Comparison of ENCODE assay signal across 10 cellular contexts in genomic region chr1:201708085-201708512, GRCh38.
A peak's percentile ranks its signal among the peaks of the same experiment; 100 is the strongest.
DNase-seq lines count a peak whose midpoint lies in the region; ATAC-seq and TF ChIP-seq lines count a peak whose summit lies in the region.
"Had no signal": no experiment of that assay in that cellular context is flagged by ENCODE, and none has a peak within 500 bp of the region (broad histone marks: within the 10 kb centered on the region; RNA-seq: fewer than 3 reads in every experiment).

No MANE protein-coding gene starts in this region.

- H3K4me1 Mint-ChIP-seq in MCF 10A (ENCODE audit: insufficient read depth, unreplicated experiment) (peaks cover 43% of the 10 kb centered on the region), GM23338 (peaks cover 33% of the 10 kb centered on the region; the same call in 2 of the 3 replicates)
- H3K4me1 Mint-ChIP-seq: CD4-positive, alpha-beta memory T cell; central memory CD8-positive, alpha-beta T cell had no signal

- peak; percentile 5 for ATAC-seq in upper lobe of right lung
- ATAC-seq in HG03457 (IDR thresholded peaks at IDR 0.05; ENCODE audit: unreplicated experiment): no peak
- ATAC-seq in GM23338: no peak

- H3K9me2 ChIP-seq in GM23338 (ENCODE audit: insufficient read depth): no peaks in the 10 kb centered on the region

- in situ Hi-C loops in mammary epithelial cell (cut with MboI; ENCODE audit: low sequenced_read_pairs in 2 of 2): loop anchor here in 1 of 2 donors (5.0 kb wide), 1 partner anchor 151 kb away; no protein-coding TSS in a partner anchor

- TF ChIP-seq CTCF in MCF 10A (IDR thresholded peaks at IDR 0.05; ENCODE audit: unreplicated experiment): no peak
- TF ChIP-seq CTCF in mammary epithelial cell (conservative IDR thresholded peaks at IDR 0.05 in 1 of 2, IDR thresholded peaks at IDR 0.05 in 1 of 2; ENCODE audit: extremely low read depth in 1 of 2, insufficient read depth in 1 of 2, low read depth in 1 of 2, low read length in 2 of 2): no peak
- no peak for TF ChIP-seq CTCF in upper lobe of right lung (IDR thresholded peaks at IDR 0.05)
- TF ChIP-seq CTCF in GM23338 (conservative IDR thresholded peaks at IDR 0.05; ENCODE audit: low read depth in 2 of 2): no peak
- TF ChIP-seq CTCF in GM10266 (IDR thresholded peaks at IDR 0.05; ENCODE audit: control insufficient read depth, insufficient read depth, low read depth, missing control alignments): no peak

- no TSS peak for BruUV-seq in MCF 10A (replicated peaks; lab: Mats Ljungman, UMichigan)
- BruUV-seq in mammary epithelial cell (replicated peaks; lab: Mats Ljungman, UMichigan): no TSS peak

- intact Hi-C loops in MCF 10A (cut with micrococcal nuclease) (loop anchor here (2.0 to 10.0 kb wide), 2 partner anchors 263 to 265 kb away; no protein-coding TSS in a partner anchor), mammary epithelial cell (cut with micrococcal nuclease) (loop anchor here (2.0 kb wide), 1 partner anchor 265 kb away; no protein-coding TSS in a partner anchor), upper lobe of right lung (cut with DNase I) (no loop called here)

- H3K4me3 ChIP-seq in mammary epithelial cell (replicated peaks in 1 of 3; ENCODE audit: insufficient read depth in 1 of 3, low read depth in 2 of 3, low read length in 3 of 3) (no peak overlapping the region), upper lobe of right lung (no peak overlapping the region), GM23338 (no peak overlapping the region)

- H3K4me2 ChIP-seq in mammary epithelial cell (ENCODE audit: insufficient read depth, low read depth, low read length): no peak overlapping the region
- no peak overlapping the region for H3K4me2 ChIP-seq in GM23338

- dilution Hi-C loops in mammary epithelial cell (cut with HindIII; ENCODE audit: low sequenced_read_pairs): no loop called here

- no peak overlapping the region for H2AFZ ChIP-seq in mammary epithelial cell (ENCODE audit: low read depth, low read length)
- H2AFZ ChIP-seq in GM23338: no peak overlapping the region

- H3F3A ChIP-seq in GM23338 (replicated peaks; ENCODE audit: low read depth): no peaks in the 10 kb centered on the region; the same call in 1 of the 2 replicates

- no peak overlapping the region for H3K4me3 Mint-ChIP-seq in MCF 10A (ENCODE audit: unreplicated experiment)
- no peak overlapping the region for H3K4me3 Mint-ChIP-seq in GM23338
- H3K4me3 Mint-ChIP-seq: CD4-positive, alpha-beta memory T cell; central memory CD8-positive, alpha-beta T cell had no signal

- H3K4me1 ChIP-seq in mammary epithelial cell (ENCODE audit: insufficient read depth, low read length) (peaks cover 31% of the 10 kb centered on the region), upper lobe of right lung (peaks cover 33% of the 10 kb centered on the region), GM23338 (ENCODE audit: insufficient read depth) (peaks cover 3% of the 10 kb centered on the region)

- POLR2A ChIA-PET in MCF 10A (lab: Yijun Ruan, JAX): interaction anchor here (0.6 to 10.5 kb wide), 6 partner anchors 11 to 177 kb away, joined by 3 to 168 read pairs (median 4); no protein-coding TSS in a partner anchor

- no peak overlapping the region for H3K9ac ChIP-seq in mammary epithelial cell (ENCODE audit: insufficient read depth, low read length)

- H3K9me3 ChIP-seq in mammary epithelial cell (replicated peaks; ENCODE audit: insufficient read depth, low read length) (no peaks in the 10 kb centered on the region), upper lobe of right lung (no peaks in the 10 kb centered on the region)

- H3K27ac Mint-ChIP-seq in MCF 10A (ENCODE audit: low read depth, unreplicated experiment): no peak overlapping the region
- H3K27ac Mint-ChIP-seq in GM23338: no peak overlapping the region
- H3K27ac Mint-ChIP-seq: CD4-positive, alpha-beta memory T cell had no signal

- H3K79me2 ChIP-seq in mammary epithelial cell (ENCODE audit: insufficient read depth, low read length) (no peaks in the 10 kb centered on the region), GM23338 (replicated peaks; ENCODE audit: insufficient read depth) (no peaks in the 10 kb centered on the region)

- H3K27me3 Mint-ChIP-seq in MCF 10A (ENCODE audit: insufficient read depth, unreplicated experiment): no peaks in the 10 kb centered on the region
- H3K27me3 Mint-ChIP-seq in GM23338 (ENCODE audit: insufficient read depth, low read depth, poor library complexity): peaks cover 3% of the 10 kb centered on the region

- H3K36me3 Mint-ChIP-seq in MCF 10A (ENCODE audit: insufficient read depth, unreplicated experiment) (no peaks in the 10 kb centered on the region), GM23338 (ENCODE audit: low read depth) (peaks cover 3% of the 10 kb centered on the region; the same call in 2 of the 3 replicates)
- H3K36me3 Mint-ChIP-seq: CD4-positive, alpha-beta memory T cell had no signal

- no peaks in the 10 kb centered on the region for H3K9me3 Mint-ChIP-seq in MCF 10A (ENCODE audit: unreplicated experiment)
- no peaks in the 10 kb centered on the region for H3K9me3 Mint-ChIP-seq in GM23338
- H3K9me3 Mint-ChIP-seq: CD4-positive, alpha-beta memory T cell; central memory CD8-positive, alpha-beta T cell had no signal

- WGBS in mammary epithelial cell (ENCODE audit: low coverage, missing lambda C conversion rate): 38% methylated on average over 4 of the region's 4 CpGs

- H4K20me1 ChIP-seq in mammary epithelial cell (ENCODE audit: insufficient read depth, low read length) (no peaks in the 10 kb centered on the region), GM23338 (replicated peaks; ENCODE audit: insufficient read depth) (0 out of 2 replicates have a peak, but pooled peaks cover 4% of the 10 kb centered on the region)

- DNase-seq in MCF 10A (ENCODE audit: unreplicated experiment): peak; percentile 67
- DNase-seq in mammary epithelial cell: no peak
- peak; percentile 68 for DNase-seq in NOMO-1 treated with dmso at 0.1 percent for 144 hours (lab: John Stamatoyannopoulos, UW; ENCODE audit: unreplicated experiment)
- DNase-seq in fibroblast of peridontal ligament (ENCODE audit: extremely low read depth): peak; percentile 90
- DNase-seq in upper lobe of right lung: no peak
- DNase-seq in GM23338 (ENCODE audit: low spot score): no peak
- no peak for DNase-seq in GM10266 (ENCODE audit: extremely low spot score)
- DNase-seq: CD4-positive, alpha-beta memory T cell had no signal

- H3K36me3 ChIP-seq in mammary epithelial cell (ENCODE audit: insufficient read depth, low read length) (no peaks in the 10 kb centered on the region), upper lobe of right lung (no peaks in the 10 kb centered on the region), GM23338 (ENCODE audit: insufficient read depth) (no peaks in the 10 kb centered on the region)

- H3K27me3 ChIP-seq in mammary epithelial cell (ENCODE audit: insufficient read depth, low read length): no peaks in the 10 kb centered on the region
- H3K27me3 ChIP-seq in upper lobe of right lung: no peaks in the 10 kb centered on the region
- no peaks in the 10 kb centered on the region for H3K27me3 ChIP-seq in GM23338 (ENCODE audit: insufficient read depth)

- CTCF ChIA-PET in MCF 10A (lab: Yijun Ruan, JAX) (interaction anchor here (0.6 to 26.0 kb wide), 31 partner anchors 11 to 833 kb away, joined by 3 to 1744 read pairs (median 5); partner anchors contain the start of genes NAV1 and PHLDA3), mammary epithelial cell (lab: Charles Lee; ENCODE audit: low non-redundant PET) (interaction anchor here (0.6 kb wide), 1 partner anchor 170 kb away, joined by 9 read pairs; no protein-coding TSS in a partner anchor)

- H3K27ac ChIP-seq in mammary epithelial cell (ENCODE audit: insufficient read depth, low read depth, low read length) (no peak overlapping the region), upper lobe of right lung (no peak overlapping the region), GM23338 (ENCODE audit: low read depth) (no peak overlapping the region)

TF ChIP-seq in GM23338, 12 proteins besides CTCF, POLR2A, EP300 and RAD21 (continues in another document):
- no peak for TF ChIP-seq POLR2AphosphoS5 (IDR thresholded peaks at IDR 0.05; ENCODE audit: low read depth)
- no peak for TF ChIP-seq STAT1 (IDR thresholded peaks at IDR 0.05; ENCODE audit: unreplicated experiment)
- TF ChIP-seq ETS1 (IDR thresholded peaks at IDR 0.05): no peak
- no peak for TF ChIP-seq JUNB (IDR thresholded peaks at IDR 0.05; ENCODE audit: unreplicated experiment)

Comparison
In these comparisons a context has a peak if more than half of its experiments do, and no peak if none do; other contexts are left out.
1. DNase-seq: peak in MCF 10A (single experiment), NOMO-1 treated with dmso at 0.1 percent for 144 hours (single experiment) and fibroblast of peridontal ligament (single experiment); none in mammary epithelial cell (single experiment), upper lobe of right lung (single experiment), GM23338 (single experiment) and GM10266 (single experiment).